ENCODE assay signal across 1 cellular context in genomic region chr14:74019408-74019714, GRCh38.
TF ChIP-seq lines count a peak whose summit lies in the region.

No MANE protein-coding gene starts in this region.

TF ChIP-seq in K562, 482 proteins besides CTCF, POLR2A, EP300 and RAD21 (continued from another document):
- TF ChIP-seq RNF2 (IDR thresholded peaks at IDR 0.05) (no peak), ID3 (CRISPR knock-in tag; IDR thresholded peaks at IDR 0.05) (no peak), ID3 (tag; IDR thresholded peaks at IDR 0.05) (no peak), MTA2 (IDR thresholded peaks at IDR 0.05; ENCODE audit: low read depth) (no peak), DIDO1 (tag; IDR thresholded peaks at IDR 0.05; ENCODE audit: low read depth) (no peak), SNRNP70 (optimal IDR thresholded peaks at IDR 0.05; ENCODE audit: low read depth, low read length) (no peak), DEAF1 (CRISPR knock-in tag; IDR thresholded peaks at IDR 0.05) (no peak), MYNN (IDR thresholded peaks at IDR 0.05) (no peak), MYNN (CRISPR knock-in tag; IDR thresholded peaks at IDR 0.05) (no peak), SMAD4 (CRISPR knock-in tag; conservative IDR thresholded peaks at IDR 0.05) (no peak), ZBTB5 (IDR thresholded peaks at IDR 0.05) (no peak), USF1 (CRISPR knock-in tag; IDR thresholded peaks at IDR 0.05) (no peak), ZNF165 (CRISPR knock-in tag; IDR thresholded peaks at IDR 0.05; ENCODE audit: borderline replicate concordance) (no peak), TAF7 (tag; IDR thresholded peaks at IDR 0.05) (no peak), RAD51 (IDR thresholded peaks at IDR 0.05; ENCODE audit: borderline replicate concordance, low read depth) (no peak), KAT8 (IDR thresholded peaks at IDR 0.05; ENCODE audit: low read depth) (no peak), JUNB (CRISPR knock-in tag; conservative IDR thresholded peaks at IDR 0.05) (no peak), RFX1 (IDR thresholded peaks at IDR 0.05) (peak; percentile 90), TCFL5 (CRISPR knock-in tag; conservative IDR thresholded peaks at IDR 0.05) (no peak), ZNF384 (IDR thresholded peaks at IDR 0.05; ENCODE audit: low read depth, low read length) (no peak), ZNF124 (CRISPR knock-in tag; IDR thresholded peaks at IDR 0.05) (no peak), HNRNPLL (IDR thresholded peaks at IDR 0.05; ENCODE audit: low read depth, low read length, poor library complexity, severe bottlenecking) (no peak), ARID4B (CRISPR knock-in tag; IDR thresholded peaks at IDR 0.05) (peak; percentile 58; the same call in 1 of the 2 replicates), SMC3 (conservative IDR thresholded peaks at IDR 0.05; ENCODE audit: insufficient read depth, low read depth, low read length) (no peak), TBL1XR1 (IDR thresholded peaks at IDR 0.05; ENCODE audit: low read length in 2 of 2) (no peak), CBX5 (IDR thresholded peaks at IDR 0.05; ENCODE audit: borderline replicate concordance, low read depth) (no peak), E2F4 (CRISPR knock-in tag; IDR thresholded peaks at IDR 0.05; ENCODE audit: low read depth) (no peak), BDP1 (IDR thresholded peaks at IDR 0.05; ENCODE audit: insufficient read depth, insufficient read length) (no peak), RBFOX2 (IDR thresholded peaks at IDR 0.05; ENCODE audit: low read depth, low read length) (no peak), STAT6 (CRISPR knock-in tag; IDR thresholded peaks at IDR 0.05) (no peak), SRSF9 (IDR thresholded peaks at IDR 0.05; ENCODE audit: borderline replicate concordance, low read depth, low read length) (no peak), MNT (conservative IDR thresholded peaks at IDR 0.05) (peak in 1 of 2 experiments; percentile 73; a peak in 2 of 4 replicates), TFAM (CRISPR knock-in tag; conservative IDR thresholded peaks at IDR 0.05) (no peak), POLR2G (IDR thresholded peaks at IDR 0.05; ENCODE audit: low read depth, low read length) (no peak), CEBPB (tag; IDR thresholded peaks at IDR 0.05) (no peak), MCM7 (IDR thresholded peaks at IDR 0.05) (no peak), CSDE1 (IDR thresholded peaks at IDR 0.05) (0 out of 4 replicates have a peak, but pooled peaks of 1 of the 2 experiments have one; percentile 34), SAFB (IDR thresholded peaks at IDR 0.05; ENCODE audit: borderline replicate concordance, low read depth, low read length) (no peak), ZNF57 (CRISPR knock-in tag; IDR thresholded peaks at IDR 0.05) (no peak), KLF1 (tag; IDR thresholded peaks at IDR 0.05) (no peak), SMAD2 (IDR thresholded peaks at IDR 0.05; ENCODE audit: low read depth, low read length) (no peak), ZNF274 (IDR thresholded peaks at IDR 0.05; ENCODE audit: borderline replicate concordance, low read depth, low read length) (no peak), CTBP1 (IDR thresholded peaks at IDR 0.05; ENCODE audit: borderline replicate concordance) (no peak), HMBOX1 (IDR thresholded peaks at IDR 0.05) (no peak), MAFG (tag; conservative IDR thresholded peaks at IDR 0.05) (no peak), HEY1 (CRISPR knock-in tag; IDR thresholded peaks at IDR 0.05; ENCODE audit: borderline replicate concordance) (no peak), ATF1 (CRISPR knock-in tag; IDR thresholded peaks at IDR 0.05) (no peak), ATF1 (tag; IDR thresholded peaks at IDR 0.05) (peak; percentile 32), GABPB1 (CRISPR knock-in tag; IDR thresholded peaks at IDR 0.05) (no peak), HNRNPUL1 (IDR thresholded peaks at IDR 0.05; ENCODE audit: low read length) (no peak), SIN3B (IDR thresholded peaks at IDR 0.05; ENCODE audit: low read depth) (no peak), CBX3 (IDR thresholded peaks at IDR 0.05; ENCODE audit: borderline replicate concordance in 1 of 2, low read length in 2 of 2) (no peak), BMI1 (IDR thresholded peaks at IDR 0.05; ENCODE audit: low read length) (peak; percentile 67; the same call in 1 of the 2 replicates), FOXK2 (conservative IDR thresholded peaks at IDR 0.05 in 1 of 2, IDR thresholded peaks at IDR 0.05 in 1 of 2; ENCODE audit: low read depth in 2 of 2) (no peak), HDAC2 (IDR thresholded peaks at IDR 0.05) (peak; percentile 51; the same call in 1 of the 2 replicates), CREB1 (IDR thresholded peaks at IDR 0.05) (no peak), CREB1 (CRISPR knock-in tag; IDR thresholded peaks at IDR 0.05) (no peak), ARID1B (IDR thresholded peaks at IDR 0.05) (no peak)
